8 cellular contexts compared by ENCODE assay signal in the genomic region with DNA sequence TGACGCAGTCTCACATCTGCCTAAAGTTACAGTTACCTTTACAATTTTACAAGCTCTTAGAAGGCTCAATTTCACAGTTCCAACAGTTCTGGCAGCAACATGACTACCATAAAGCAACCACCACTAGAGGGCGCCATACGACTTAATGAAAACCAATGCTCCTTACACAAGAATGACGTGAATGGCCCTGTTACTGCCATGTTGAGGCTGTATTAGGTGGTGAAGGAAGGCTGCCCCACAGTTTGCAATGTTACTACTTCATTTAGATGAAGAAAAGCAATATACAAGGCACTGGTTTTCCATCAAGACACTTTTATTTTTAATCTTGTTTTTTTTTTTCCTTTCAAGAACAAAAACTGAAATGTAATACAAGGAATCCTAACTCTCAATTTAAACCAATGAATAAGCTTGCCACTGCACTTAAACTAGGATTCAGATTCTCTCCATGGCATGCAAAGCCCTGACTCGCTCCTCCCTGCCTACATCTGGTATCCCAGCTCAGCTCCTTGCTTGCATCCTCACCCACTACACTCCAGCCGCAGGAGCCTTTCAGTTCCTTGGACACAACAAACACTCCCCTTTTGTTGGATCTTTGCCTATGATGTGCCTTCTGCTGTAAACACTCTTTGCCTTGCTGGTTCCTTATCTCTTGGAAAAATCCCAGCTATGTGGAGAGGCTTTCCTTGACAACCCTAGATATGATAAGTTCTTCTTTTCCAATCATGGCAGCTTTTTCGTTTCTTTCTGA.
A peak's percentile ranks its signal among the peaks of the same experiment; 100 is the strongest.
DNase-seq lines count a peak whose midpoint lies in the region; ATAC-seq lines count a peak whose summit lies in the region.

No MANE protein-coding gene starts in this region.

- H2BK15ac ChIP-seq in mesenchymal stem cell (ENCODE audit: low read depth, poor library complexity, severe bottlenecking), result no peak overlapping the region

- H3K14ac ChIP-seq in mesenchymal stem cell (ENCODE audit: low read length in 2 of 2), result no peak overlapping the region

- H3K4me3 ChIP-seq in mesenchymal stem cell (ENCODE audit: insufficient read depth in 1 of 2, low read depth in 1 of 2, low read length in 2 of 2), result no peak overlapping the region

- no peaks in the 10 kb centered on the region for H3K27me3 ChIP-seq in mesenchymal stem cell (ENCODE audit: control insufficient read depth in 1 of 2, insufficient read depth in 1 of 2, low read length in 2 of 2)

- H3K18ac ChIP-seq in mesenchymal stem cell (ENCODE audit: low read depth in 1 of 2, low read length in 2 of 2), result peak overlapping the region in 1 of 2 experiments; percentile 59

- H2BK120ac ChIP-seq in mesenchymal stem cell (ENCODE audit: low read depth, low read length), result no peak overlapping the region

- ATAC-seq in GM19438 (IDR thresholded peaks at IDR 0.05; ENCODE audit: low read depth, unreplicated experiment) (peak; percentile 93), HG03520 (IDR thresholded peaks at IDR 0.05; ENCODE audit: unreplicated experiment) (peak; percentile 85)

- H3K9me3 ChIP-seq in mesenchymal stem cell (ENCODE audit: control insufficient read depth, low read length), result no peaks in the 10 kb centered on the region

- peaks cover 0 to 38% of the 10 kb centered on the region in 2 experiments for H3K36me3 ChIP-seq in mesenchymal stem cell (ENCODE audit: control insufficient read depth in 1 of 2, insufficient read depth in 2 of 2, low read depth in 1 of 2, low read length in 2 of 2)

- H3K27ac ChIP-seq in mesenchymal stem cell (ENCODE audit: low read length, poor library complexity, severe bottlenecking), result no peak overlapping the region

- no peak overlapping the region for H2AK5ac ChIP-seq in mesenchymal stem cell (ENCODE audit: low read length, severe bottlenecking)

- no peak overlapping the region for H2BK5ac ChIP-seq in mesenchymal stem cell (ENCODE audit: low read depth, low read length, poor library complexity, severe bottlenecking)

- peak overlapping the region; percentile 85 for H3K9ac ChIP-seq in mesenchymal stem cell (ENCODE audit: low read length)

- no peak overlapping the region for H4K8ac ChIP-seq in mesenchymal stem cell (ENCODE audit: low read length)

- H3K4me1 ChIP-seq in mesenchymal stem cell (ENCODE audit: control insufficient read depth, insufficient read depth, low read depth, low read length), result no peaks in the 10 kb centered on the region

- H3K79me1 ChIP-seq in mesenchymal stem cell (replicated peaks; ENCODE audit: low read length, poor library complexity, severe bottlenecking), result no peaks in the 10 kb centered on the region

- no peak overlapping the region for H4K91ac ChIP-seq in mesenchymal stem cell (ENCODE audit: low read length)

- no peak overlapping the region for H2BK12ac ChIP-seq in mesenchymal stem cell (ENCODE audit: low read length in 2 of 2)

- no peak overlapping the region for H3K23ac ChIP-seq in mesenchymal stem cell (ENCODE audit: low read length in 2 of 2)

- no peak overlapping the region for H3K4ac ChIP-seq in mesenchymal stem cell (ENCODE audit: low read depth in 1 of 2, low read length in 2 of 2)

- no peak overlapping the region for H2AFZ ChIP-seq in mesenchymal stem cell (ENCODE audit: low read depth, low read length)

- 57% methylated on average over 4 of the region's 7 CpGs for WGBS in mesenchymal stem cell

- H3K4me2 ChIP-seq in mesenchymal stem cell (ENCODE audit: low read length, poor library complexity, severe bottlenecking), result no peak overlapping the region

- peak; percentile 74 for DNase-seq in COLO668 (lab: John Stamatoyannopoulos, UW; ENCODE audit: unreplicated experiment)
- DNase-seq in NCI-H748 (lab: John Stamatoyannopoulos, UW; ENCODE audit: unreplicated experiment), result peak; percentile 83
- DNase-seq in activated CD4-positive, alpha-beta T cell treated with anti-CD3 and anti-CD28 coated beads, Interleukin-2, amount 50 U/mL, for 4 hours, result peak; percentile 59 to 61
- peak; percentile 64 for DNase-seq in effector CD4-positive, alpha-beta T cell
- DNase-seq in mesenchymal stem cell, result peak; percentile 88
- DNase-seq in stimulated activated CD8-positive, alpha-beta memory T cell treated with anti-CD3 and anti-CD28 coated beads, Interleukin-2, amount 100 ng/mL, for 1 hour (ENCODE audit: low read depth in 2 of 2), result peak; percentile 8 to 53

Comparison
In these comparisons a context has a peak if more than half of its experiments do, and no peak if none do; other contexts are left out.
1. DNase-seq: peak in every context shown above with its lines; median percentile 88 in mesenchymal stem cell; 83 in NCI-H748; 74 in COLO668; 64 in effector CD4-positive, alpha-beta T cell; 60 in activated CD4-positive, alpha-beta T cell treated with anti-CD3 and anti-CD28 coated beads, Interleukin-2, amount 50 U/mL, for 4 hours; 30 in stimulated activated CD8-positive, alpha-beta memory T cell treated with anti-CD3 and anti-CD28 coated beads, Interleukin-2, amount 100 ng/mL, for 1 hour.